30 cellular contexts compared by ENCODE assay signal in genomic region chr7:29798422-29798821, GRCh38. TPM values are rescaled to one million over a fixed set of nuclear protein-coding genes. Genes with fewer than 3 reads are reported as not detected.
"Had no signal": no experiment of that assay in that cellular context is flagged by ENCODE, and none has a peak within 500 bp of the region (broad histone marks: within the 10 kb centered on the region; RNA-seq: fewer than 3 reads in every experiment).

No MANE protein-coding gene starts in this region.

- H3K9me3 ChIP-seq: gastroesophageal sphincter, pancreas, psoas muscle, uterus had no signal

- H3K27ac Mint-ChIP-seq: activated naive CD4-positive, alpha-beta T cell treated with anti-CD3 and anti-CD28 coated beads, Interleukin-2, amount 10 ng/mL, durations not matched to agents 7 days and 5 days; activated naive CD8-positive, alpha-beta T cell treated with anti-CD3 and anti-CD28 coated beads, Interleukin-2, amount 10 ng/mL, durations not matched to agents 7 days and 5 days; effector memory CD8-positive, alpha-beta T cell; naive thymus-derived CD4-positive, alpha-beta T cell; stimulated activated memory B cell treated with anti-CD40 and anti-IgM and Interleukin-4, amounts not matched to agents 10 μg/mL and 1 μg/mL and 100 μg/mL, for 72 hours; type B pancreatic cell had no signal

- H3K9me3 Mint-ChIP-seq: activated naive CD4-positive, alpha-beta T cell treated with anti-CD3 and anti-CD28 coated beads, Interleukin-2, amount 10 ng/mL, durations not matched to agents 7 days and 5 days; activated naive CD8-positive, alpha-beta T cell treated with anti-CD3 and anti-CD28 coated beads, Interleukin-2, amount 10 ng/mL, durations not matched to agents 7 days and 5 days; effector memory CD8-positive, alpha-beta T cell; stimulated activated naive CD8-positive, alpha-beta T cell treated with anti-CD3 and anti-CD28 coated beads, Interleukin-15, amount 100 ng/mL, for 72 hours; type B pancreatic cell had no signal

- H3K79me2 ChIP-seq: hepatocyte had no signal

- H3K36me3 Mint-ChIP-seq: activated naive CD4-positive, alpha-beta T cell treated with anti-CD3 and anti-CD28 coated beads, Interleukin-2, amount 10 ng/mL, durations not matched to agents 7 days and 5 days; activated naive CD8-positive, alpha-beta T cell treated with anti-CD3 and anti-CD28 coated beads, Interleukin-2, amount 10 ng/mL, durations not matched to agents 7 days and 5 days; naive thymus-derived CD4-positive, alpha-beta T cell; stimulated activated memory B cell treated with anti-CD40 and anti-IgM and Interleukin-4, amounts not matched to agents 10 μg/mL and 1 μg/mL and 100 μg/mL, for 72 hours; type B pancreatic cell had no signal

- H3K4me3 ChIP-seq: gastroesophageal sphincter, hepatocyte, pancreas, psoas muscle, smooth muscle cell, uterus had no signal

- H3K4me2 ChIP-seq: hepatocyte, smooth muscle cell had no signal

- H3K27me3 ChIP-seq: pancreas, uterus had no signal

- H3K4me1 ChIP-seq: gastroesophageal sphincter, pancreas, psoas muscle, uterus had no signal

- H3K4me1 Mint-ChIP-seq: activated naive CD4-positive, alpha-beta T cell treated with anti-CD3 and anti-CD28 coated beads, Interleukin-2, amount 10 ng/mL, durations not matched to agents 7 days and 5 days; activated naive CD8-positive, alpha-beta T cell treated with anti-CD3 and anti-CD28 coated beads, Interleukin-2, amount 10 ng/mL, durations not matched to agents 7 days and 5 days; naive thymus-derived CD4-positive, alpha-beta T cell; stimulated activated naive CD8-positive, alpha-beta T cell treated with anti-CD3 and anti-CD28 coated beads, Interleukin-15, amount 100 ng/mL, for 72 hours had no signal

- DNase-seq: activated CD4-positive, alpha-beta T cell treated with anti-CD3 and anti-CD28 coated beads for 4 hours; activated CD4-positive, alpha-beta T cell treated with anti-CD3 and anti-CD28 coated beads, Interleukin-2, amount 50 U/mL, for 4 hours; activated CD8-positive, alpha-beta memory T cell treated with anti-CD3 and anti-CD28 coated beads for 24 hours; activated effector memory CD4-positive, alpha-beta T cell treated with Interleukin-2 at 50 U/mL for 16 hours; activated naive CD4-positive, alpha-beta T cell treated with anti-CD3 and anti-CD28 coated beads, Interleukin-2, amount 10 ng/mL, durations not matched to agents 7 days and 5 days; activated naive CD8-positive, alpha-beta T cell treated with anti-CD3 and anti-CD28 coated beads, Interleukin-2, amount 10 ng/mL, durations not matched to agents 7 days and 5 days; amniotic stem cell; brain microvascular endothelial cell; caudate nucleus; cortex of kidney; effector memory CD8-positive, alpha-beta T cell; erythroblast; kidney; left colon; midbrain; naive thymus-derived CD4-positive, alpha-beta T cell; pancreas; psoas muscle; stimulated activated CD4-positive, alpha-beta T cell treated with anti-CD3 and anti-CD28 coated beads, Interleukin-1b, Interleukin-23, amount 100 ng/mL, for 48 hours; stimulated activated CD4-positive, alpha-beta T cell treated with anti-CD3 and anti-CD28 coated beads, Interleukin-4, amount 100 ng/mL, for 4 hours; stimulated activated CD8-positive, alpha-beta memory T cell treated with anti-CD3 and anti-CD28 coated beads, Interleukin-4, amount 100 ng/mL, for 48 hours; stimulated activated naive CD8-positive, alpha-beta T cell treated with anti-CD3 and anti-CD28 coated beads, Interleukin-15, amount 100 ng/mL, for 72 hours; substantia nigra; uterus had no signal

- ATAC-seq: effector memory CD8-positive, alpha-beta T cell; gastroesophageal sphincter; naive thymus-derived CD4-positive, alpha-beta T cell; pancreas; psoas muscle; stimulated activated memory B cell treated with anti-CD40 and anti-IgM and Interleukin-4, amounts not matched to agents 10 μg/mL and 1 μg/mL and 100 μg/mL, for 72 hours; stimulated activated naive CD8-positive, alpha-beta T cell treated with anti-CD3 and anti-CD28 coated beads, Interleukin-15, amount 100 ng/mL, for 72 hours had no signal

- H3K36me3 ChIP-seq: brain microvascular endothelial cell, gastroesophageal sphincter, pancreas, uterus had no signal

- H2AFZ ChIP-seq: hepatocyte had no signal

- H3K27ac ChIP-seq: brain microvascular endothelial cell, gastroesophageal sphincter, hepatocyte, pancreas, psoas muscle, uterus had no signal

- H3K4me3 Mint-ChIP-seq: activated naive CD4-positive, alpha-beta T cell treated with anti-CD3 and anti-CD28 coated beads, Interleukin-2, amount 10 ng/mL, durations not matched to agents 7 days and 5 days; activated naive CD8-positive, alpha-beta T cell treated with anti-CD3 and anti-CD28 coated beads, Interleukin-2, amount 10 ng/mL, durations not matched to agents 7 days and 5 days; effector memory CD8-positive, alpha-beta T cell; naive thymus-derived CD4-positive, alpha-beta T cell; stimulated activated memory B cell treated with anti-CD40 and anti-IgM and Interleukin-4, amounts not matched to agents 10 μg/mL and 1 μg/mL and 100 μg/mL, for 72 hours; stimulated activated naive CD8-positive, alpha-beta T cell treated with anti-CD3 and anti-CD28 coated beads, Interleukin-15, amount 100 ng/mL, for 72 hours; type B pancreatic cell had no signal

RNA-seq across cellular contexts. Expression of gene WIPF3, which starts 7.9 kb away (rescaled TPM):
- total RNA-seq: activated naive CD8-positive, alpha-beta T cell treated with anti-CD3 and anti-CD28 coated beads, Interleukin-2, amount 10 ng/mL, durations not matched to agents 7 days and 5 days had no signal
- polyA plus RNA-seq: fibroblast of lung; naive thymus-derived CD4-positive, alpha-beta T cell; smooth muscle cell had no signal
